18 cellular contexts compared by ENCODE assay signal in the genomic region with DNA sequence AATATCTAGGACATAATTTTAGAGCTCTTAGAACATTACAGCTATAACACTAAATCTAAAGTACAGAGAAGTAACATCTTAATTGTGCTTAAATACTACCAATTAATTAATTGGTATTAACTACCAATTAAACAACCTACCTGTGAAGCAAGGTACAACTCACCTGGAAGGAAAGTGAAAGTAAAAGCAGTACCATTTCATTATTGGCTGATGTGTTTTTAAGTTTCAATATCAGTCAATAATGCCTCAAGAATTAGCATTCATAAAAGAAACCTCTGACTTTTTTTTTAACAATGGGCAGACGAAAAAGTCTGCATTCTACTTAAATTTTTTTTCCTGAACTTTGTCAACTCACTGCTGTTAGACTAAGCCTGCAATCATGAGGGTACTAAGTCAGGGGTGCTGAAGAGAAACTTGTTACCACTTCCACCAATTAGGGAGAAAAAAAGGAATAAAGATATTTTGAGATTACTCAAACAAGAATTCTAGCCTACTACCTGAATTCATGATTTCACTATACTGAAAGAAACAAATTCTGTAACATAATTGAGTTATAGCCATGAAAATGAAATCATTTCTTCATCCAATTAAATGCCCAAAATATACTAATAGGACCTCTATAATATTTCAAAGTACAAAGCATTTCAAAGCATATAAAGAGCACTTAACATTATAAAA. TPM values are rescaled to one million over a fixed set of nuclear protein-coding genes. Genes with fewer than 3 reads are reported as not detected.
DNase-seq lines count a peak whose midpoint lies in the region; ATAC-seq and FAIRE-seq lines count a peak whose summit lies in the region.
"Had no signal": no experiment of that assay in that cellular context is flagged by ENCODE, and none has a peak within 500 bp of the region (broad histone marks: within the 10 kb centered on the region; RNA-seq: fewer than 3 reads in every experiment).

No MANE protein-coding gene starts in this region.

- H3K27ac Mint-ChIP-seq in activated CD4-positive, alpha-beta T cell treated with anti-CD3 and anti-CD28 coated beads, Interleukin-2, amount 10 ng/mL, durations not matched to agents 7 days and 5 days, result peak overlapping the region; percentile 72
- peak overlapping the region; percentile 18 for H3K27ac Mint-ChIP-seq in activated CD4-positive, alpha-beta memory T cell treated with anti-CD3 and anti-CD28 coated beads for 36 hours
- peak overlapping the region in 5 of 6 donors; percentile 30 to 69 (median 54) for H3K27ac Mint-ChIP-seq in naive B cell
- H3K27ac Mint-ChIP-seq: mesothelial cell of epicardium had no signal

- intact Hi-C loops in activated CD4-positive, alpha-beta memory T cell treated with anti-CD3 and anti-CD28 coated beads for 36 hours (cut with micrococcal nuclease), result no loop called here
- intact Hi-C loops in head of caudate nucleus (cut with DNase I), result no loop called here

- peaks cover 24% of the 10 kb centered on the region for H3K36me3 Mint-ChIP-seq in activated CD4-positive, alpha-beta T cell treated with anti-CD3 and anti-CD28 coated beads, Interleukin-2, amount 10 ng/mL, durations not matched to agents 7 days and 5 days (ENCODE audit: low read depth)
- H3K36me3 Mint-ChIP-seq in activated CD4-positive, alpha-beta memory T cell treated with anti-CD3 and anti-CD28 coated beads for 36 hours, result peaks cover 11% of the 10 kb centered on the region
- peaks cover 0 to 3% of the 10 kb centered on the region in 2 donors for H3K36me3 Mint-ChIP-seq in naive B cell

- DNase-seq in activated CD4-positive, alpha-beta T cell treated with anti-CD3 and anti-CD28 coated beads, Interleukin-2, amount 10 ng/mL, durations not matched to agents 7 days and 5 days, result no peak
- DNase-seq in activated CD4-positive, alpha-beta T cell treated with anti-CD3 and anti-CD28 coated beads for 4 hours, result no peak
- no peak for DNase-seq in GM18507 (ENCODE audit: extremely low spot score, insufficient read length, low read depth)
- DNase-seq in activated CD4-positive, alpha-beta memory T cell treated with anti-CD3 and anti-CD28 coated beads for 36 hours, result no peak
- peak; percentile 3 for DNase-seq in naive B cell
- DNase-seq in NCI-H146 treated with DMSO at 0.1 percent for 48 hours (lab: John Stamatoyannopoulos, UW; ENCODE audit: unreplicated experiment), result no peak
- no peak for DNase-seq in stimulated activated CD4-positive, alpha-beta T cell treated with anti-CD3 and anti-CD28 coated beads, Interleukin-4, amount 100 ng/mL, for 1 hour
- DNase-seq in head of caudate nucleus, result no peak
- DNase-seq: activated CD4-positive, alpha-beta T cell treated with anti-CD3 and anti-CD28 coated beads, Interleukin-2, amount 50 U/mL, for 4 hours; Calu3; cerebellar nuclear complex; HCEC 1CT; KBM-7; NCI-H187; NCI-H526 had no signal

- H3K4me1 Mint-ChIP-seq in activated CD4-positive, alpha-beta T cell treated with anti-CD3 and anti-CD28 coated beads, Interleukin-2, amount 10 ng/mL, durations not matched to agents 7 days and 5 days, result peaks cover 31% of the 10 kb centered on the region
- peaks cover 24% of the 10 kb centered on the region for H3K4me1 Mint-ChIP-seq in activated CD4-positive, alpha-beta memory T cell treated with anti-CD3 and anti-CD28 coated beads for 36 hours (ENCODE audit: low read depth)
- peaks cover 16 to 39% (median 39%) of the 10 kb centered on the region in 3 donors for H3K4me1 Mint-ChIP-seq in naive B cell
- H3K4me1 Mint-ChIP-seq: mesothelial cell of epicardium had no signal

- no peak overlapping the region for H3K4me3 Mint-ChIP-seq in activated CD4-positive, alpha-beta T cell treated with anti-CD3 and anti-CD28 coated beads, Interleukin-2, amount 10 ng/mL, durations not matched to agents 7 days and 5 days
- no peak overlapping the region for H3K4me3 Mint-ChIP-seq in activated CD4-positive, alpha-beta memory T cell treated with anti-CD3 and anti-CD28 coated beads for 36 hours
- H3K4me3 Mint-ChIP-seq in naive B cell, result peak overlapping the region in 3 of 8 donors; percentile 8 to 71 (median 52)
- H3K4me3 Mint-ChIP-seq: mesothelial cell of epicardium; stimulated activated naive CD8-positive, alpha-beta T cell treated with anti-CD3 and anti-CD28 coated beads, Interleukin-15, Interleukin-2, amounts not matched to agents 100 ng/mL and 50 ng/mL, for 24 hours had no signal

- ATAC-seq in naive B cell (ENCODE audit: low read depth in 2 of 2), result peak; percentile 52 to 56

- no peaks in the 10 kb centered on the region for H3K27me3 Mint-ChIP-seq in activated CD4-positive, alpha-beta T cell treated with anti-CD3 and anti-CD28 coated beads, Interleukin-2, amount 10 ng/mL, durations not matched to agents 7 days and 5 days
- H3K27me3 Mint-ChIP-seq in activated CD4-positive, alpha-beta memory T cell treated with anti-CD3 and anti-CD28 coated beads for 36 hours, result no peaks in the 10 kb centered on the region
- no peaks in the 10 kb centered on the region for H3K27me3 Mint-ChIP-seq in naive B cell
- H3K27me3 Mint-ChIP-seq: stimulated activated naive CD8-positive, alpha-beta T cell treated with anti-CD3 and anti-CD28 coated beads, Interleukin-15, Interleukin-2, amounts not matched to agents 100 ng/mL and 50 ng/mL, for 24 hours had no signal

- FAIRE-seq in GM18507 (lab: Jason Lieb, UNC), result peak; percentile 65
- FAIRE-seq: frontal cortex had no signal

- CTCF ChIA-PET in activated CD4-positive, alpha-beta T cell treated with anti-CD3 and anti-CD28 coated beads, Interleukin-2, amount 10 ng/mL, durations not matched to agents 7 days and 5 days (lab: Charles Lee), result interaction anchor here (0.6 to 0.7 kb wide), 2 partner anchors 87 to 1081 kb away, joined by 3 read pairs; no protein-coding TSS in a partner anchor
- CTCF ChIA-PET in activated CD4-positive, alpha-beta memory T cell treated with anti-CD3 and anti-CD28 coated beads for 36 hours (lab: Charles Lee), result no interaction called here

- POLR2A ChIA-PET in activated CD4-positive, alpha-beta T cell treated with anti-CD3 and anti-CD28 coated beads, Interleukin-2, amount 10 ng/mL, durations not matched to agents 7 days and 5 days (lab: Charles Lee), result no interaction called here
- POLR2A ChIA-PET in activated CD4-positive, alpha-beta memory T cell treated with anti-CD3 and anti-CD28 coated beads for 36 hours (lab: Charles Lee), result no interaction called here

- H3K9me3 Mint-ChIP-seq in activated CD4-positive, alpha-beta T cell treated with anti-CD3 and anti-CD28 coated beads, Interleukin-2, amount 10 ng/mL, durations not matched to agents 7 days and 5 days, result no peaks in the 10 kb centered on the region
- no peaks in the 10 kb centered on the region for H3K9me3 Mint-ChIP-seq in activated CD4-positive, alpha-beta memory T cell treated with anti-CD3 and anti-CD28 coated beads for 36 hours
- H3K9me3 Mint-ChIP-seq in naive B cell, result no peaks in the 10 kb centered on the region
- H3K9me3 Mint-ChIP-seq: mesothelial cell of epicardium; stimulated activated naive CD8-positive, alpha-beta T cell treated with anti-CD3 and anti-CD28 coated beads, Interleukin-15, Interleukin-2, amounts not matched to agents 100 ng/mL and 50 ng/mL, for 24 hours had no signal

RNA-seq across cellular contexts. Expression of gene UPF2, which starts 19.9 kb away (rescaled TPM):
- 10 to 100 TPM; 31.3 to 39.2 TPM for total RNA-seq in activated CD4-positive, alpha-beta T cell treated with anti-CD3 and anti-CD28 coated beads, Interleukin-2, amount 10 ng/mL, durations not matched to agents 7 days and 5 days
- total RNA-seq in activated CD4-positive, alpha-beta memory T cell treated with anti-CD3 and anti-CD28 coated beads for 36 hours, result 10 to 100 TPM; 29.5 to 32.0 TPM
- 10 to 100 TPM in 5 of 6 donors, 1 to 10 TPM in 1; 5.0 to 24.1 (median 15.9) TPM for polyA plus RNA-seq in naive B cell (ENCODE audit: low read depth in 6 of 6)

RNA-seq across cellular contexts. Expression of gene DHTKD1, which starts 46.0 kb away (rescaled TPM):
- 10 to 100 TPM; 19.8 to 20.2 TPM for total RNA-seq in activated CD4-positive, alpha-beta T cell treated with anti-CD3 and anti-CD28 coated beads, Interleukin-2, amount 10 ng/mL, durations not matched to agents 7 days and 5 days
- total RNA-seq in activated CD4-positive, alpha-beta memory T cell treated with anti-CD3 and anti-CD28 coated beads for 36 hours, result 10 to 100 TPM; 16.2 to 17.1 TPM
- 10 to 100 TPM; 22.2 to 48.7 (median 29.3) TPM for polyA plus RNA-seq in naive B cell (ENCODE audit: low read depth in 6 of 6)

Comparison
In these comparisons a context has a peak if more than half of its experiments do, and no peak if none do; other contexts are left out.
1. H3K27ac Mint-ChIP-seq: peak in every context shown above with its lines; median percentile 72 in activated CD4-positive, alpha-beta T cell treated with anti-CD3 and anti-CD28 coated beads, Interleukin-2, amount 10 ng/mL, durations not matched to agents 7 days and 5 days; 54 in naive B cell; 18 in activated CD4-positive, alpha-beta memory T cell treated with anti-CD3 and anti-CD28 coated beads for 36 hours.